Comparison of ENCODE assay signal across 28 cellular contexts in the genomic region with DNA sequence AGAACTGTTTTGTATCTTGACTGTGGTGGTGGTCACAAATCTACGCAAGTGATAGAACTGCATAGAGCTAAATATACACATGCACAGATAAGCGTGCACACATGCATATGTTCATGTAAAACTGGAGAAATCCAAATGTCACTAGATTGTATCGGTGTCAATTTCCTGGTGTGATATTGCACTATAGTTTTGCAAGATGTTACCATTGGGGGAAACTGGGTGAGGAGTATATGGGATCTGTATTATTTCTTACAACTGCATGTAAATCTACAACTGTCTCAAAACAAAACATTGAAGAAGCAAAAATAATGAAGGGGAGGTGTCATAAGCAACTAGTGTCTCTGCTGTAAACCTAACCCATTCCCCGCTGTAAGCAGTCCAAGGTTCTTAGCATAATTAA. TPM values are rescaled to one million over a fixed set of nuclear protein-coding genes. Genes with fewer than 3 reads are reported as not detected.
"Had no signal": no experiment of that assay in that cellular context is flagged by ENCODE, and none has a peak within 500 bp of the region (broad histone marks: within the 10 kb centered on the region; RNA-seq: fewer than 3 reads in every experiment).

No MANE protein-coding gene starts in this region.

- H3K36me3 ChIP-seq: MG63 had no signal

- DNase-seq: Karpas-422, Kasumi-1, MG63, MV-4-11, NCI-H1048, NCI-H1092, NCI-H1092 treated with DMSO at 0.1 percent for 48 hours, NCI-H1105, NCI-H1105 treated with DMSO at 0.1 percent for 48 hours, NCI-H1417 treated with DMSO at 0.1 percent for 48 hours, NCI-H1436 treated with DMSO at 0.1 percent for 48 hours, NCI-H146, NCI-H1694, NCI-H1694 treated with DMSO at 0.1 percent for 48 hours, NCI-H1930, NCI-H2081, NCI-H2081 treated with DMSO at 0.1 percent for 48 hours, NCI-H2107, NCI-H2171, NCI-H2171 treated with DMSO at 0.1 percent for 48 hours, NCI-H2227 treated with DMSO at 0.1 percent for 48 hours, NCI-H226, NCI-H345, NCI-H446, NCI-H446 treated with DMSO at 0.1 percent for 48 hours, NCI-H510A had no signal

- H3K4me3 ChIP-seq: MG63 had no signal

- H3K27me3 ChIP-seq: MG63 had no signal

RNA-seq across cellular contexts. Expression of gene FAM163A, which starts 30.2 kb away (rescaled TPM):
- total RNA-seq: LHCN-M2, MCF 10A had no signal
